ENCODE assay signal across 9 cellular contexts in genomic region chr16:85448557-85449194, GRCh38.
A peak's percentile ranks its signal among the peaks of the same experiment; 100 is the strongest.
DNase-seq lines count a peak whose midpoint lies in the region; ATAC-seq and TF ChIP-seq lines count a peak whose summit lies in the region.
"Had no signal": no experiment of that assay in that cellular context is flagged by ENCODE, and none has a peak within 500 bp of the region (broad histone marks: within the 10 kb centered on the region; RNA-seq: fewer than 3 reads in every experiment).

No MANE protein-coding gene starts in this region.

- ATAC-seq in GM18511 (IDR thresholded peaks at IDR 0.05; ENCODE audit: unreplicated experiment) (peak; percentile 48), GM21515 (IDR thresholded peaks at IDR 0.05; ENCODE audit: unreplicated experiment) (no peak)

- H3K4me3 ChIP-seq in sigmoid colon, result no peak overlapping the region

- no peak for TF ChIP-seq EP300 in sigmoid colon (IDR thresholded peaks at IDR 0.05)

- peaks cover 0 to 55% (median 39%) of the 10 kb centered on the region in 4 donors for H3K4me1 ChIP-seq in sigmoid colon

- DNase-seq in NCI-H2227 (lab: John Stamatoyannopoulos, UW; ENCODE audit: unreplicated experiment), result peak; percentile 85
- DNase-seq in activated effector memory CD4-positive, alpha-beta T cell treated with anti-CD3 and anti-CD28 coated beads, Interleukin-2, amount 50 U/mL, for 16 hours, result peak; percentile 68
- DNase-seq in sigmoid colon, result no peak
- no peak for DNase-seq in HPDE6-E6E7 (ENCODE audit: extremely low spot score)
- DNase-seq in posterior vena cava (ENCODE audit: low spot score), result no peak
- no peak for DNase-seq in NK-92 treated with Interleukin-12 subunit alpha and Interleukin-12 subunit beta, amount 100 ng/mL, for 24 hours (lab: John Stamatoyannopoulos, UW)

- TF ChIP-seq POLR2A in sigmoid colon (IDR thresholded peaks at IDR 0.05), result no peak

- TF ChIP-seq CTCF in sigmoid colon (IDR thresholded peaks at IDR 0.05), result no peak

- intact Hi-C loops in sigmoid colon (cut with DNase I) (no loop called here), posterior vena cava (cut with DNase I) (no loop called here)

- no peaks in the 10 kb centered on the region for H3K36me3 ChIP-seq in sigmoid colon

- H3K27ac ChIP-seq in sigmoid colon, result peak overlapping the region in 3 of 4 donors; percentile 65 to 75 (median 68)
- H3K27ac ChIP-seq: parathyroid adenoma had no signal

- 7 to 23% methylated on average over 30 of the region's 30 CpGs for WGBS in sigmoid colon, 2 donors

- H3K27me3 ChIP-seq in sigmoid colon, result no peaks in the 10 kb centered on the region

- H3K9me3 ChIP-seq in sigmoid colon, result no peaks in the 10 kb centered on the region

Comparison
In these comparisons a context has a peak if more than half of its experiments do, and no peak if none do; other contexts are left out.
1. DNase-seq: peak in NCI-H2227 (single experiment) and activated effector memory CD4-positive, alpha-beta T cell treated with anti-CD3 and anti-CD28 coated beads, Interleukin-2, amount 50 U/mL, for 16 hours (single experiment); none in sigmoid colon (single experiment), HPDE6-E6E7 (single experiment), posterior vena cava (single experiment) and NK-92 treated with Interleukin-12 subunit alpha and Interleukin-12 subunit beta, amount 100 ng/mL, for 24 hours (single experiment).